ENCODE assay signal across 12 cellular contexts in genomic region chr14:96040836-96041371, GRCh38. TPM values are rescaled to one million over a fixed set of nuclear protein-coding genes. Genes with fewer than 3 reads are reported as not detected.
DNase-seq lines count a peak whose midpoint lies in the region; ATAC-seq, FAIRE-seq and TF ChIP-seq lines count a peak whose summit lies in the region.
"Had no signal": no experiment of that assay in that cellular context is flagged by ENCODE, and none has a peak within 500 bp of the region (broad histone marks: within the 10 kb centered on the region; RNA-seq: fewer than 3 reads in every experiment).

No MANE protein-coding gene starts in this region.

- peaks cover 25% of the 10 kb centered on the region for H3K4me1 Mint-ChIP-seq in activated T-cell treated with anti-CD3 and anti-CD28 coated beads, Interleukin-2, amount 50 U/mL, for 24 hours (ENCODE audit: low read depth)
- peaks cover 6% of the 10 kb centered on the region for H3K4me1 Mint-ChIP-seq in activated T-helper 1 cell treated with anti-CD3 and anti-CD28 coated beads, Interleukin-12 subunit alpha, Interleukin-12 subunit beta, Interleukin-2, Interleukin-4 antibody, amounts not matched to agents 30 ng/mL and 10 ng/mL and 1 ng/mL, durations not matched to agents 14 hours and 24 hours and 36 hours (ENCODE audit: low read depth)

- H3K4me3 Mint-ChIP-seq in activated T-cell treated with anti-CD3 and anti-CD28 coated beads, Interleukin-2, amount 50 U/mL, for 24 hours = peak overlapping the region; percentile 81
- peak overlapping the region; percentile 33 for H3K4me3 Mint-ChIP-seq in activated T-helper 1 cell treated with anti-CD3 and anti-CD28 coated beads, Interleukin-12 subunit alpha, Interleukin-12 subunit beta, Interleukin-2, Interleukin-4 antibody, amounts not matched to agents 30 ng/mL and 10 ng/mL and 1 ng/mL, durations not matched to agents 14 hours and 24 hours and 36 hours

- peak overlapping the region in 1 of 2 donors; percentile 75 for H3K4me3 ChIP-seq in left lung
- peak overlapping the region; percentile 89 for H3K4me3 ChIP-seq in thoracic aorta
- H3K4me3 ChIP-seq: PC-9 had no signal

- ATAC-seq in left lung = peak; percentile 2
- no peak for ATAC-seq in thoracic aorta (ENCODE audit: insufficient number of reproducible peaks, low FRiP score, low read depth)

- TF ChIP-seq POLR2A in GM12892 (IDR thresholded peaks at IDR 0.05; ENCODE audit: low read depth, low read length) = no peak

- intact Hi-C loops in activated T-helper 1 cell treated with anti-CD3 and anti-CD28 coated beads, Interleukin-12 subunit alpha, Interleukin-12 subunit beta, Interleukin-2, Interleukin-4 antibody, amounts not matched to agents 30 ng/mL and 10 ng/mL and 1 ng/mL, durations not matched to agents 14 hours and 24 hours and 36 hours (cut with micrococcal nuclease) = no loop called here
- intact Hi-C loops in left lung (cut with DNase I) = no loop called here

- H3K36me3 ChIP-seq in left lung (no peaks in the 10 kb centered on the region), thoracic aorta (no peaks in the 10 kb centered on the region)
- H3K36me3 ChIP-seq: tibial nerve had no signal

- H3K9me3 ChIP-seq in left lung (no peaks in the 10 kb centered on the region), thoracic aorta (no peaks in the 10 kb centered on the region)
- H3K9me3 ChIP-seq: tibial nerve had no signal

- H3K27me3 Mint-ChIP-seq in activated T-cell treated with anti-CD3 and anti-CD28 coated beads, Interleukin-2, amount 50 U/mL, for 24 hours = peaks cover 69% of the 10 kb centered on the region
- peaks cover 49% of the 10 kb centered on the region for H3K27me3 Mint-ChIP-seq in activated T-helper 1 cell treated with anti-CD3 and anti-CD28 coated beads, Interleukin-12 subunit alpha, Interleukin-12 subunit beta, Interleukin-2, Interleukin-4 antibody, amounts not matched to agents 30 ng/mL and 10 ng/mL and 1 ng/mL, durations not matched to agents 14 hours and 24 hours and 36 hours (ENCODE audit: insufficient read depth)

- H3K4me1 ChIP-seq in left lung = peaks cover 11 to 16% of the 10 kb centered on the region in 2 donors
- peaks cover 10 to 48% of the 10 kb centered on the region in 2 donors for H3K4me1 ChIP-seq in thoracic aorta (ENCODE audit: control insufficient read depth in 1 of 2, low read depth in 2 of 2)

- FAIRE-seq in GM12892 (lab: Jason Lieb, UNC) = no peak

- no peak overlapping the region for H3K27ac Mint-ChIP-seq in activated T-cell treated with anti-CD3 and anti-CD28 coated beads, Interleukin-2, amount 50 U/mL, for 24 hours
- H3K27ac Mint-ChIP-seq in activated T-helper 1 cell treated with anti-CD3 and anti-CD28 coated beads, Interleukin-12 subunit alpha, Interleukin-12 subunit beta, Interleukin-2, Interleukin-4 antibody, amounts not matched to agents 30 ng/mL and 10 ng/mL and 1 ng/mL, durations not matched to agents 14 hours and 24 hours and 36 hours = no peak overlapping the region

- no peaks in the 10 kb centered on the region for H3K36me3 Mint-ChIP-seq in activated T-cell treated with anti-CD3 and anti-CD28 coated beads, Interleukin-2, amount 50 U/mL, for 24 hours (ENCODE audit: low read depth)
- no peaks in the 10 kb centered on the region for H3K36me3 Mint-ChIP-seq in activated T-helper 1 cell treated with anti-CD3 and anti-CD28 coated beads, Interleukin-12 subunit alpha, Interleukin-12 subunit beta, Interleukin-2, Interleukin-4 antibody, amounts not matched to agents 30 ng/mL and 10 ng/mL and 1 ng/mL, durations not matched to agents 14 hours and 24 hours and 36 hours (ENCODE audit: low read depth)

- TF ChIP-seq CTCF in left lung (IDR thresholded peaks at IDR 0.05) (no peak), thoracic aorta (IDR thresholded peaks at IDR 0.05) (no peak)

- no peak for DNase-seq in activated T-cell treated with anti-CD3 and anti-CD28 coated beads, Interleukin-2, amount 50 U/mL, for 24 hours
- DNase-seq in activated T-cell treated with anti-CD3 and anti-CD28 coated beads for 4 hours (no peak), left lung (no peak), thoracic aorta (ENCODE audit: low spot score) (no peak), NCI-H2029 (lab: John Stamatoyannopoulos, UW) (no peak), GM12892 (ENCODE audit: insufficient read length) (no peak)
- DNase-seq in activated T-helper 1 cell treated with anti-CD3 and anti-CD28 coated beads, Interleukin-12 subunit alpha, Interleukin-12 subunit beta, Interleukin-2, Interleukin-4 antibody, amounts not matched to agents 30 ng/mL and 10 ng/mL and 1 ng/mL, durations not matched to agents 14 hours and 24 hours and 36 hours (ENCODE audit: low spot score) = no peak
- no peak for DNase-seq in stimulated activated CD4-positive, alpha-beta T cell treated with anti-CD3 and anti-CD28 coated beads, Interleukin-1b, Interleukin-23, amount 100 ng/mL, for 48 hours
- DNase-seq: activated gamma-delta T cell, NCI-H1436 treated with DMSO at 0.1 percent for 48 hours, PC-9 had no signal

- H3K27me3 ChIP-seq in left lung (peaks cover 0 to 48% of the 10 kb centered on the region in 2 donors), thoracic aorta (replicated peaks; ENCODE audit: insufficient read depth) (no peaks in the 10 kb centered on the region)

- no peak overlapping the region for H3K27ac ChIP-seq in left lung
- H3K27ac ChIP-seq in thoracic aorta = peak overlapping the region; percentile 84 to 86
- H3K27ac ChIP-seq: PC-9 had no signal

- H3K9me3 Mint-ChIP-seq in activated T-cell treated with anti-CD3 and anti-CD28 coated beads, Interleukin-2, amount 50 U/mL, for 24 hours = no peaks in the 10 kb centered on the region
- no peaks in the 10 kb centered on the region for H3K9me3 Mint-ChIP-seq in activated T-helper 1 cell treated with anti-CD3 and anti-CD28 coated beads, Interleukin-12 subunit alpha, Interleukin-12 subunit beta, Interleukin-2, Interleukin-4 antibody, amounts not matched to agents 30 ng/mL and 10 ng/mL and 1 ng/mL, durations not matched to agents 14 hours and 24 hours and 36 hours

RNA-seq across cellular contexts. Expression of gene C14orf132, which starts 1.7 kb away (rescaled TPM):
- 0.20 and 0.21 TPM in 2 replicates for total RNA-seq in activated T-helper 1 cell treated with anti-CD3 and anti-CD28 coated beads, Interleukin-12 subunit alpha, Interleukin-12 subunit beta, Interleukin-2, Interleukin-4 antibody, amounts not matched to agents 30 ng/mL and 10 ng/mL and 1 ng/mL, durations not matched to agents 14 hours and 24 hours and 36 hours
- 10 to 100 TPM; 23.2 to 87.8 TPM for total RNA-seq in left lung
- total RNA-seq in thoracic aorta = 10 to 100 TPM; 23.0 to 37.5 TPM
- polyA plus RNA-seq in GM12892 (2012; ENCODE audit: missing spikeins) = 1.6 TPM
- total RNA-seq: PC-9 had no signal

Comparison
In these comparisons a context has a peak if more than half of its experiments do, and no peak if none do; other contexts are left out.
1. H3K27ac ChIP-seq: peak in thoracic aorta (2 of 2); none in left lung (0 of 2).
2. RNA of gene C14orf132, which starts 1.7 kb away (total RNA-seq): 23.2 to 87.8 TPM in left lung and 23.0 to 37.5 TPM in thoracic aorta; 0.20 to 0.21 TPM in activated T-helper 1 cell treated with anti-CD3 and anti-CD28 coated beads, Interleukin-12 subunit alpha, Interleukin-12 subunit beta, Interleukin-2, Interleukin-4 antibody, amounts not matched to agents 30 ng/mL and 10 ng/mL and 1 ng/mL, durations not matched to agents 14 hours and 24 hours and 36 hours; every median in the first group is over 10 times any median in the second.